Comparison of ENCODE assay signal across 8 cellular contexts in the genomic region with DNA sequence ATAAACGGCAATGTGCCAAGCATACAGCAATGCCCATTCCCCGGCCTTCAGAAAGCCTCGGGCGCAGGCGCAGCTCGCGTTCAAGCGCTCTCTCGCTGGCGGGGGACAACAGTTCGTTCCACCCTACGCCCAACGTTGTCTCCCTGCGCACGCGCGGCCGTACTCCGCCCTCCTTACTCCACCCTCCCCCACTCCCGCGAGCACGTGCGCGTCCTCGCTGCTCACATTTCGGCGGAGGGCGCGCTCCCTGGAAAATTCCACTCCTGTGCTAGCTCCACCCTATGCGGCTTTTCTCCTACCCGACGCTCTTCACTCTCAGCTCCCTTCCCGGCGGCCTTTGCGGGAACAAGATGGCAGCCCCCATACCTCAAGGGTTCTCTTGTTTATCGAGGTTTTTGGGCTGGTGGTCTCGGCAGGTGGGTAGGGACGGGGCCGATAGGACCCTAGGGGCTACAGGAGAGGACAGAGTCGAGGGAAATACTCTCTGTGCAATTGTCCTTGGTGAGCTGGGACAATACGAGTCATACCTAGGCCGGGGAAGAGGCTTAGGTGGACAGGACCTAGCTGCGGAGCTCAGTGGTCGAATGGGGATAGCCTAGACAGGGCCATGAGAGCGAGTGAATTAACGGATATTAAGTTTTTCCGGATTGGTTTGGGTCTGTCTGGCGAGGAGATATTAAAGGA. TPM values are rescaled to one million over a fixed set of nuclear protein-coding genes. Genes with fewer than 3 reads are reported as not detected.
A peak's percentile ranks its signal among the peaks of the same experiment; 100 is the strongest.
DNase-seq lines count a peak whose midpoint lies in the region; ATAC-seq and TF ChIP-seq lines count a peak whose summit lies in the region.
"Not testable (repeated sequence)": the region's sequence is repeated elsewhere in the genome, so short reads cannot be mapped to it uniquely, and the experiment has no call there.

A gene (plus strand): TSS at position 335 of the 684 bp plus-strand sequence. CDS start 16 bp downstream, at position 351.

- peak within 1 kb of the TSS; percentile 97 to 99 (median 98) for H3K27ac Mint-ChIP-seq in CD4-positive, CD25-positive, alpha-beta regulatory T cell
- peak within 1 kb of the TSS; percentile 88 for H3K27ac Mint-ChIP-seq in activated CD4-positive, alpha-beta memory T cell treated with anti-CD3 and anti-CD28 coated beads for 36 hours

- CTCF ChIA-PET in activated CD4-positive, alpha-beta memory T cell treated with anti-CD3 and anti-CD28 coated beads for 36 hours (lab: Charles Lee) = not testable (repeated sequence)

- H3K9me3 ChIP-seq in CD4-positive, CD25-positive, alpha-beta regulatory T cell (ENCODE audit: control insufficient read depth in 2 of 2, low read length in 2 of 2); liver (ENCODE audit: control insufficient read depth in 4 of 4, low read length in 3 of 4): not testable (repeated sequence)

- peak in 1 of 2 donors; percentile 13 for TF ChIP-seq RAD21 in liver (IDR thresholded peaks at IDR 0.05)

- peaks cover 0 to 17% (median 8%) of the 10 kb centered on the region in 4 donors for H3K4me1 Mint-ChIP-seq in CD4-positive, CD25-positive, alpha-beta regulatory T cell
- H3K4me1 Mint-ChIP-seq in activated CD4-positive, alpha-beta memory T cell treated with anti-CD3 and anti-CD28 coated beads for 36 hours (ENCODE audit: low read depth) = peaks cover 10% of the 10 kb centered on the region

- peak within 1 kb of the TSS; percentile 19 to 74 for H3K9ac ChIP-seq in liver (ENCODE audit: low read depth in 1 of 2, low read length in 2 of 2)

- intact Hi-C loops in activated CD4-positive, alpha-beta memory T cell treated with anti-CD3 and anti-CD28 coated beads for 36 hours (cut with micrococcal nuclease) = not testable (repeated sequence)

- H3K4me1 ChIP-seq in CD4-positive, CD25-positive, alpha-beta regulatory T cell (ENCODE audit: control insufficient read depth, insufficient read depth, low read length, poor library complexity, severe bottlenecking); liver (ENCODE audit: control insufficient read depth in 4 of 4, insufficient read depth in 4 of 4, low read length in 3 of 4): not testable (repeated sequence)

- WGBS in liver = under 1% methylated on average over 48 of the region's 48 CpGs

- ATAC-seq in CD4-positive, CD25-positive, alpha-beta regulatory T cell (ENCODE audit: low read depth in 2 of 2) = peak; percentile 91 to 94
- peak; percentile 96 for ATAC-seq in GM19455 (IDR thresholded peaks at IDR 0.05; ENCODE audit: unreplicated experiment)

- peak within 1 kb of the TSS; percentile 62 for H3K27ac ChIP-seq in CD4-positive, CD25-positive, alpha-beta regulatory T cell (ENCODE audit: insufficient read depth, low read length, poor library complexity, severe bottlenecking)
- H3K27ac ChIP-seq in liver (ENCODE audit: low read depth in 1 of 2, low read length in 2 of 2) = peak within 1 kb of the TSS; percentile 61 to 63

- not testable (repeated sequence) for H3K27me3 Mint-ChIP-seq in CD4-positive, CD25-positive, alpha-beta regulatory T cell; activated CD4-positive, alpha-beta memory T cell treated with anti-CD3 and anti-CD28 coated beads for 36 hours

- not testable (repeated sequence) for H3K36me3 ChIP-seq in CD4-positive, CD25-positive, alpha-beta regulatory T cell (ENCODE audit: control insufficient read depth, insufficient read depth, low read length); liver (ENCODE audit: control insufficient read depth in 4 of 4, insufficient read depth in 3 of 4, low read depth in 1 of 4, low read length in 3 of 4)

- TF ChIP-seq CTCF in liver (IDR thresholded peaks at IDR 0.05; ENCODE audit: low read depth, low read length, missing input control) = not testable (repeated sequence)

- H3K9me3 Mint-ChIP-seq in CD4-positive, CD25-positive, alpha-beta regulatory T cell; activated CD4-positive, alpha-beta memory T cell treated with anti-CD3 and anti-CD28 coated beads for 36 hours: not testable (repeated sequence)

- POLR2A ChIA-PET in activated CD4-positive, alpha-beta memory T cell treated with anti-CD3 and anti-CD28 coated beads for 36 hours (lab: Charles Lee) = not testable (repeated sequence)

- not testable (repeated sequence) for H3K36me3 Mint-ChIP-seq in CD4-positive, CD25-positive, alpha-beta regulatory T cell; activated CD4-positive, alpha-beta memory T cell treated with anti-CD3 and anti-CD28 coated beads for 36 hours

- DNase-seq in CD4-positive, CD25-positive, alpha-beta regulatory T cell = peak; percentile 90 to 97 (median 93)
- DNase-seq in HK-2 (ENCODE audit: unreplicated experiment) (peak; percentile 92), NCI-H82 treated with DMSO at 0.1 percent for 48 hours (lab: John Stamatoyannopoulos, UW; ENCODE audit: unreplicated experiment) (peak; percentile 91), dermis microvascular lymphatic vessel endothelial cell (ENCODE audit: low read depth in 2 of 2) (peak; percentile 91 to 95)
- DNase-seq in activated CD4-positive, alpha-beta memory T cell treated with anti-CD3 and anti-CD28 coated beads for 36 hours = peak; percentile 99
- DNase-seq in stimulated activated CD4-positive, alpha-beta T cell treated with anti-CD3 and anti-CD28 coated beads, Interleukin-4, amount 100 ng/mL, for 1 hour = peak; percentile 96

- peak within 1 kb of the TSS; percentile 89 to 99 (median 93) for H3K4me3 Mint-ChIP-seq in CD4-positive, CD25-positive, alpha-beta regulatory T cell
- H3K4me3 Mint-ChIP-seq in activated CD4-positive, alpha-beta memory T cell treated with anti-CD3 and anti-CD28 coated beads for 36 hours = peak within 1 kb of the TSS; percentile 93

- H3K4me3 ChIP-seq in CD4-positive, CD25-positive, alpha-beta regulatory T cell (ENCODE audit: low read depth, low read length) = peak within 1 kb of the TSS; percentile 69
- H3K4me3 ChIP-seq in liver (ENCODE audit: low read depth in 1 of 3, low read length in 3 of 3) = peak within 1 kb of the TSS; percentile 58 to 80 (median 79)

- not testable (repeated sequence) for H3K27me3 ChIP-seq in CD4-positive, CD25-positive, alpha-beta regulatory T cell (ENCODE audit: control insufficient read depth, insufficient read depth, low read length); liver (ENCODE audit: control insufficient read depth in 4 of 4, insufficient read depth in 4 of 4, low read length in 3 of 4)

TF ChIP-seq in liver, 16 proteins besides CTCF, POLR2A, EP300 and RAD21:
- TF ChIP-seq NR2F2 (IDR thresholded peaks at IDR 0.05) (peak; percentile 9), RXRA (IDR thresholded peaks at IDR 0.05) (peak; percentile 38 to 67), HNF4A (conservative IDR thresholded peaks at IDR 0.05) (peak; percentile 18 to 54), SP1 (IDR thresholded peaks at IDR 0.05) (peak; percentile 88), GABPA (IDR thresholded peaks at IDR 0.05 in 1 of 2, conservative IDR thresholded peaks at IDR 0.05 in 1 of 2) (peak in 1 of 2 donors; percentile 60), EGR1 (IDR thresholded peaks at IDR 0.05; ENCODE audit: low read depth in 2 of 2) (peak in 1 of 2 donors; percentile 27), YY1 (IDR thresholded peaks at IDR 0.05) (peak; percentile 97)
- TF ChIP-seq, protein P1, sequence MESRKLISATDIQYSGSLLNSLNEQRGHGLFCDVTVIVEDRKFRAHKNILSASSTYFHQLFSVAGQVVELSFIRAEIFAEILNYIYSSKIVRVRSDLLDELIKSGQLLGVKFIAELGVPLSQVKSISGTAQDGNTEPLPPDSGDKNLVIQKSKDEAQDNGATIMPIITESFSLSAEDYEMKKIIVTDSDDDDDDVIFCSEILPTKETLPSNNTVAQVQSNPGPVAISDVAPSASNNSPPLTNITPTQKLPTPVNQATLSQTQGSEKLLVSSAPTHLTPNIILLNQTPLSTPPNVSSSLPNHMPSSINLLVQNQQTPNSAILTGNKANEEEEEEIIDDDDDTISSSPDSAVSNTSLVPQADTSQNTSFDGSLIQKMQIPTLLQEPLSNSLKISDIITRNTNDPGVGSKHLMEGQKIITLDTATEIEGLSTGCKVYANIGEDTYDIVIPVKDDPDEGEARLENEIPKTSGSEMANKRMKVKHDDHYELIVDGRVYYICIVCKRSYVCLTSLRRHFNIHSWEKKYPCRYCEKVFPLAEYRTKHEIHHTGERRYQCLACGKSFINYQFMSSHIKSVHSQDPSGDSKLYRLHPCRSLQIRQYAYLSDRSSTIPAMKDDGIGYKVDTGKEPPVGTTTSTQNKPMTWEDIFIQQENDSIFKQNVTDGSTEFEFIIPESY (IDR thresholded peaks at IDR 0.05) = peak; percentile 72
- TF ChIP-seq, protein P2, sequence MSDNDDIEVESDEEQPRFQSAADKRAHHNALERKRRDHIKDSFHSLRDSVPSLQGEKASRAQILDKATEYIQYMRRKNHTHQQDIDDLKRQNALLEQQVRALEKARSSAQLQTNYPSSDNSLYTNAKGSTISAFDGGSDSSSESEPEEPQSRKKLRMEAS (IDR thresholded peaks at IDR 0.05) = peak; percentile 98
- TF ChIP-seq, protein P3, sequence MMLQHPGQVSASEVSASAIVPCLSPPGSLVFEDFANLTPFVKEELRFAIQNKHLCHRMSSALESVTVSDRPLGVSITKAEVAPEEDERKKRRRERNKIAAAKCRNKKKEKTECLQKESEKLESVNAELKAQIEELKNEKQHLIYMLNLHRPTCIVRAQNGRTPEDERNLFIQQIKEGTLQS (IDR thresholded peaks at IDR 0.05) = peak; percentile 35

RNA-seq across cellular contexts. Expression of the gene that starts here (rescaled TPM):
- 12.8 TPM for total RNA-seq in CD4-positive, CD25-positive, alpha-beta regulatory T cell
- polyA plus RNA-seq in CD4-positive, CD25-positive, alpha-beta regulatory T cell = 10 to 100 TPM; 27.1 to 35.0 (median 30.5) TPM
- total RNA-seq in activated CD4-positive, alpha-beta memory T cell treated with anti-CD3 and anti-CD28 coated beads for 36 hours = 10 to 100 TPM; 45.0 to 46.6 TPM
- total RNA-seq in dermis microvascular lymphatic vessel endothelial cell = 29.7 and 29.9 TPM in 2 replicates
- total RNA-seq in liver = 10 to 100 TPM; 16.9 to 19.5 TPM
- polyA plus RNA-seq in liver = 10 to 100 TPM; 18.5 to 22.2 TPM

Comparison
In these comparisons a context has a peak if more than half of its experiments do, and no peak if none do; other contexts are left out.
1. Peak in every context shown above with its lines: DNase-seq, ATAC-seq, H3K4me3 ChIP-seq and H3K27ac ChIP-seq.